ENCODE assay signal across 11 cellular contexts in genomic region chr6:45647341-45648138, GRCh38.
DNase-seq lines count a peak whose midpoint lies in the region; ATAC-seq and TF ChIP-seq lines count a peak whose summit lies in the region.
"Had no signal": no experiment of that assay in that cellular context is flagged by ENCODE, and none has a peak within 500 bp of the region (broad histone marks: within the 10 kb centered on the region; RNA-seq: fewer than 3 reads in every experiment).

No MANE protein-coding gene starts in this region.

- intact Hi-C loops in OCI-LY7 (cut with micrococcal nuclease; ENCODE audit: unreplicated experiment) = no loop called here
- intact Hi-C loops in aorta (cut with DNase I) = no loop called here

- TF ChIP-seq CTCF in OCI-LY7 (conservative IDR thresholded peaks at IDR 0.05; ENCODE audit: low read length) (no peak), foreskin keratinocyte (conservative IDR thresholded peaks at IDR 0.05) (no peak)

- no peaks in the 10 kb centered on the region for H3K27me3 ChIP-seq in foreskin keratinocyte
- no peaks in the 10 kb centered on the region for H3K27me3 ChIP-seq in aorta (ENCODE audit: control insufficient read depth in 1 of 2, insufficient read depth in 2 of 2, low read length in 1 of 2)
- H3K27me3 ChIP-seq: brain microvascular endothelial cell had no signal

- CTCF ChIA-PET in OCI-LY7 (lab: Charles Lee; ENCODE audit: unreplicated experiment) = no interaction called here

- ATAC-seq in foreskin keratinocyte (peak; percentile 48), aorta (ENCODE audit: low FRiP score) (no peak)

- no peaks in the 10 kb centered on the region for H3K9me3 Mint-ChIP-seq in activated naive CD8-positive, alpha-beta T cell (ENCODE audit: low read depth)
- H3K9me3 Mint-ChIP-seq in activated naive CD8-positive, alpha-beta T cell treated with anti-CD3 and anti-CD28 coated beads for 36 hours = no peaks in the 10 kb centered on the region

- peaks cover 26% of the 10 kb centered on the region for H3K4me1 Mint-ChIP-seq in activated naive CD8-positive, alpha-beta T cell (ENCODE audit: low read depth)
- H3K4me1 Mint-ChIP-seq in activated naive CD8-positive, alpha-beta T cell treated with anti-CD3 and anti-CD28 coated beads for 36 hours = peaks cover 15% of the 10 kb centered on the region

- H3K27me3 Mint-ChIP-seq in activated naive CD8-positive, alpha-beta T cell = no peaks in the 10 kb centered on the region
- H3K27me3 Mint-ChIP-seq in activated naive CD8-positive, alpha-beta T cell treated with anti-CD3 and anti-CD28 coated beads for 36 hours = no peaks in the 10 kb centered on the region

- H3K4me1 ChIP-seq in OCI-LY7 (ENCODE audit: insufficient read depth, low read length, poor library complexity, severe bottlenecking) = peaks cover 17% of the 10 kb centered on the region
- peaks cover 15% of the 10 kb centered on the region for H3K4me1 ChIP-seq in foreskin keratinocyte
- no peaks in the 10 kb centered on the region for H3K4me1 ChIP-seq in aorta (ENCODE audit: control insufficient read depth in 1 of 2, insufficient read depth in 2 of 2, low read length in 2 of 2)

- H3K79me2 ChIP-seq in OCI-LY7 (ENCODE audit: insufficient read depth, low read depth, low read length) = no peaks in the 10 kb centered on the region

- peaks cover 2% of the 10 kb centered on the region for H3K36me3 Mint-ChIP-seq in activated naive CD8-positive, alpha-beta T cell
- no peaks in the 10 kb centered on the region for H3K36me3 Mint-ChIP-seq in activated naive CD8-positive, alpha-beta T cell treated with anti-CD3 and anti-CD28 coated beads for 36 hours

- no peak overlapping the region for H3K4me3 Mint-ChIP-seq in activated naive CD8-positive, alpha-beta T cell
- H3K4me3 Mint-ChIP-seq in activated naive CD8-positive, alpha-beta T cell treated with anti-CD3 and anti-CD28 coated beads for 36 hours = no peak overlapping the region

- no peak for DNase-seq in activated naive CD8-positive, alpha-beta T cell treated with anti-CD3 and anti-CD28 coated beads for 36 hours
- no peak for DNase-seq in OCI-LY7 (ENCODE audit: low spot score)
- peak; percentile 24 to 55 for DNase-seq in foreskin keratinocyte
- no peak for DNase-seq in DMS114 treated with DMSO at 0.1 percent for 48 hours (lab: John Stamatoyannopoulos, UW; ENCODE audit: unreplicated experiment)
- DNase-seq in iPS-NIHi7 (ENCODE audit: extremely low spot score) = no peak
- no peak for DNase-seq in aorta
- DNase-seq in middle frontal gyrus (ENCODE audit: extremely low spot score, low spot score) = no peak
- DNase-seq: activated T-cell treated with anti-CD3 and anti-CD28 coated beads for 4 hours, brain microvascular endothelial cell, NCI-H2029 treated with DMSO at 0.1 percent for 48 hours had no signal

- BruUV-seq in OCI-LY7 (replicated peaks; lab: Mats Ljungman, UMichigan) = no TSS peak

- H3K27ac Mint-ChIP-seq in activated naive CD8-positive, alpha-beta T cell = peak overlapping the region; percentile 54
- H3K27ac Mint-ChIP-seq in activated naive CD8-positive, alpha-beta T cell treated with anti-CD3 and anti-CD28 coated beads for 36 hours = no peak overlapping the region

- H3K9me3 ChIP-seq in OCI-LY7 (ENCODE audit: low read length) = no peaks in the 10 kb centered on the region
- no peaks in the 10 kb centered on the region for H3K9me3 ChIP-seq in aorta (ENCODE audit: control insufficient read depth, low read length)

- no peaks in the 10 kb centered on the region for H3K36me3 ChIP-seq in OCI-LY7 (ENCODE audit: insufficient read depth, low read length)
- H3K36me3 ChIP-seq in aorta (ENCODE audit: control insufficient read depth in 1 of 2, insufficient read depth in 2 of 2, low read length in 1 of 2) = no peaks in the 10 kb centered on the region
- H3K36me3 ChIP-seq: brain microvascular endothelial cell had no signal

- POLR2A ChIA-PET in OCI-LY7 (lab: Charles Lee) = interaction anchor here (0.8 to 1.6 kb wide), 2 partner anchors 8 to 11 kb away, joined by 3 read pairs; no protein-coding TSS in a partner anchor

- 90 to 95% methylated on average over 7 of the region's 7 CpGs for WGBS in aorta, 2 donors

- H3K27ac ChIP-seq in OCI-LY7 (ENCODE audit: low read depth, low read length, poor library complexity, severe bottlenecking) (no peak overlapping the region), foreskin keratinocyte (peak overlapping the region; percentile 51), aorta (ENCODE audit: low read depth in 1 of 2, low read length in 2 of 2) (no peak overlapping the region)
- H3K27ac ChIP-seq: brain microvascular endothelial cell had no signal

- peak overlapping the region; percentile 65; the same call in 1 of the 2 replicates for H2AFZ ChIP-seq in OCI-LY7 (ENCODE audit: low read length)

- H4K20me1 ChIP-seq in OCI-LY7 (ENCODE audit: insufficient read depth, low read length) = no peaks in the 10 kb centered on the region

- H3K4me3 ChIP-seq in OCI-LY7 (ENCODE audit: low read depth, low read length, poor library complexity, severe bottlenecking) (no peak overlapping the region), aorta (ENCODE audit: low read length in 2 of 2) (no peak overlapping the region)

- no peaks in the 10 kb centered on the region for H3K9me2 ChIP-seq in OCI-LY7 (ENCODE audit: insufficient read depth, low read length)

- no peak overlapping the region for H3K4me2 ChIP-seq in OCI-LY7 (ENCODE audit: low read length)

Comparison
In these comparisons a context has a peak if more than half of its experiments do, and no peak if none do; other contexts are left out.
1. DNase-seq: peak in foreskin keratinocyte (2 of 2); none in activated naive CD8-positive, alpha-beta T cell treated with anti-CD3 and anti-CD28 coated beads for 36 hours (single experiment), OCI-LY7 (single experiment), DMS114 treated with DMSO at 0.1 percent for 48 hours (single experiment), iPS-NIHi7 (single experiment), aorta (0 of 2) and middle frontal gyrus (single experiment).